In the genomic region with DNA sequence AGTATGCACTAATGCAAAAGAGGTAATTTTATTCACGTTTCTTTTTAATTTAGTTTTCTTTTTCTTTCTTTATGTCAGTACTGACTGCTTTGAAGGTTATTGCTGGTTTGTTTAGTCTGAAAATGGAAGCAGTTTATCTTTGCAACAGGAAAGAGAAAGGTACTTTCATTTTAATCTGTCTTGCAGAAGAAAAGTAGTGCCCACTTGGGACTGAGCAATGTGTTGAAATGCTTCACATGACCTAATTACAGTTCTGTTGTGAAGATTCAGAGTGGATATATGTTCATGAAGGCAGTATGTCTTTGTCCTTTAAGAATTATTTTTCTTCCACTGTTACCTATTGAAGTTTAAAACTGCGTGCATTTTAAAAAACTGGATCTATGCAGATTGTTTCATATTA, we compare ENCODE assay signal across 22 cellular contexts.
DNase-seq lines count a peak whose midpoint lies in the region; ATAC-seq and TF ChIP-seq lines count a peak whose summit lies in the region.
"Had no signal": no experiment of that assay in that cellular context is flagged by ENCODE, and none has a peak within 500 bp of the region (broad histone marks: within the 10 kb centered on the region; RNA-seq: fewer than 3 reads in every experiment).

No MANE protein-coding gene starts in this region.

- no peaks in the 10 kb centered on the region for H4K20me1 ChIP-seq in Karpas-422 (ENCODE audit: insufficient read depth, low read depth, low read length)

- TF ChIP-seq EP300 in upper lobe of left lung (IDR thresholded peaks at IDR 0.05) = no peak

- DNase-seq in activated CD4-positive, alpha-beta T cell treated with anti-CD3 and anti-CD28 coated beads, Interleukin-2, amount 10 ng/mL, durations not matched to agents 7 days and 5 days = no peak
- DNase-seq in activated CD4-positive, alpha-beta T cell treated with anti-CD3 and anti-CD28 coated beads, Interleukin-2, amount 50 U/mL, for 4 hours = no peak
- DNase-seq in Karpas-422 = no peak
- peak; percentile 30 to 38 for DNase-seq in erythroblast (lab: John Stamatoyannopoulos, UW)
- DNase-seq in sciatic nerve (ENCODE audit: low spot score) = no peak
- DNase-seq in GF-D8 (lab: John Stamatoyannopoulos, UW) = no peak
- DNase-seq in upper lobe of left lung = no peak
- DNase-seq: activated CD4-positive, CD25-positive, alpha-beta regulatory T cell treated with anti-CD3 and anti-CD28 coated beads, Interleukin-2, amount 50 U/mL, for 72 hours; activated naive CD4-positive, alpha-beta T cell treated with anti-CD3 and anti-CD28 coated beads for 36 hours; activated T-cell treated with anti-CD3 and anti-CD28 coated beads, Interleukin-2, amount 50 U/mL, for 48 hours; Caco-2; mesendoderm; naive B cell; NCI-H1417; NCI-H510A treated with DMSO at 0.1 percent for 48 hours; retina; stomach; T1000; upper lobe of right lung had no signal

- H2AFZ ChIP-seq in Karpas-422 (ENCODE audit: low read length) = no peak overlapping the region

- WGBS in upper lobe of left lung, 2 donors = 69 to 70% methylated on average over 2 of the region's 2 CpGs

- peak overlapping the region; percentile 1 for H3K4me2 ChIP-seq in Karpas-422 (ENCODE audit: low read depth, low read length, poor library complexity, severe bottlenecking)
- H3K4me2 ChIP-seq: A549 had no signal

- H3K4me3 ChIP-seq in Karpas-422 (ENCODE audit: low read length) (no peak overlapping the region), upper lobe of left lung (no peak overlapping the region)
- H3K4me3 ChIP-seq: A549, stomach, upper lobe of right lung had no signal

- H3K79me2 ChIP-seq in Karpas-422 (ENCODE audit: low read length) = peaks cover 44% of the 10 kb centered on the region

- no peak for TF ChIP-seq POLR2A in erythroblast (IDR thresholded peaks at IDR 0.05; ENCODE audit: low read length)
- TF ChIP-seq POLR2A in upper lobe of left lung (IDR thresholded peaks at IDR 0.05) = no peak

- intact Hi-C loops in sciatic nerve (cut with DNase I) = loop anchor here (5.0 kb wide), 1 partner anchor 216 kb away; no protein-coding TSS in a partner anchor

- no peaks in the 10 kb centered on the region for H3K9me3 Mint-ChIP-seq in activated CD4-positive, alpha-beta T cell treated with anti-CD3 and anti-CD28 coated beads, Interleukin-2, amount 10 ng/mL, durations not matched to agents 7 days and 5 days
- H3K9me3 Mint-ChIP-seq: activated naive CD4-positive, alpha-beta T cell treated with anti-CD3 and anti-CD28 coated beads for 36 hours; naive B cell had no signal

- ATAC-seq in sciatic nerve (peak; percentile 38), GM21576 (IDR thresholded peaks at IDR 0.05; ENCODE audit: unreplicated experiment) (no peak), upper lobe of left lung (ENCODE audit: low FRiP score in 2 of 2) (no peak)
- ATAC-seq: A549, upper lobe of right lung had no signal

- peaks cover 7% of the 10 kb centered on the region for H3K4me1 Mint-ChIP-seq in activated CD4-positive, alpha-beta T cell treated with anti-CD3 and anti-CD28 coated beads, Interleukin-2, amount 10 ng/mL, durations not matched to agents 7 days and 5 days
- H3K4me1 Mint-ChIP-seq: naive B cell had no signal

- CTCF ChIA-PET in activated CD4-positive, alpha-beta T cell treated with anti-CD3 and anti-CD28 coated beads, Interleukin-2, amount 10 ng/mL, durations not matched to agents 7 days and 5 days (lab: Charles Lee) = no interaction called here

- no peaks in the 10 kb centered on the region for H3K9me2 ChIP-seq in Karpas-422 (replicated peaks; ENCODE audit: insufficient read depth, low read length)

- peaks cover 18% of the 10 kb centered on the region for H3K36me3 ChIP-seq in Karpas-422 (ENCODE audit: insufficient read depth, low read length)
- peaks cover 0 to 3% (median 0%) of the 10 kb centered on the region in 4 donors for H3K36me3 ChIP-seq in upper lobe of left lung

- peak overlapping the region; percentile 54 for H3K27ac Mint-ChIP-seq in activated CD4-positive, alpha-beta T cell treated with anti-CD3 and anti-CD28 coated beads, Interleukin-2, amount 10 ng/mL, durations not matched to agents 7 days and 5 days
- H3K27ac Mint-ChIP-seq: activated naive CD4-positive, alpha-beta T cell treated with anti-CD3 and anti-CD28 coated beads for 36 hours had no signal

- H3K27me3 ChIP-seq in Karpas-422 (ENCODE audit: low read length) (no peaks in the 10 kb centered on the region), upper lobe of left lung (no peaks in the 10 kb centered on the region)
- H3K27me3 ChIP-seq: ascending aorta, stomach, upper lobe of right lung had no signal

- POLR2A ChIA-PET in activated CD4-positive, alpha-beta T cell treated with anti-CD3 and anti-CD28 coated beads, Interleukin-2, amount 10 ng/mL, durations not matched to agents 7 days and 5 days (lab: Charles Lee) = no interaction called here

- H3K9me3 ChIP-seq in Karpas-422 (ENCODE audit: low read length) = no peaks in the 10 kb centered on the region
- no peaks in the 10 kb centered on the region for H3K9me3 ChIP-seq in upper lobe of left lung
- H3K9me3 ChIP-seq: A549, ascending aorta, Caco-2, stomach, upper lobe of right lung had no signal

- no peak overlapping the region for H3K4me3 Mint-ChIP-seq in activated CD4-positive, alpha-beta T cell treated with anti-CD3 and anti-CD28 coated beads, Interleukin-2, amount 10 ng/mL, durations not matched to agents 7 days and 5 days
- H3K4me3 Mint-ChIP-seq: activated naive CD4-positive, alpha-beta T cell treated with anti-CD3 and anti-CD28 coated beads for 36 hours; naive B cell had no signal

- H3K27ac ChIP-seq in Karpas-422 (ENCODE audit: low read length) (no peak overlapping the region; the same call in 1 of the 2 replicates), upper lobe of left lung (no peak overlapping the region)
- H3K27ac ChIP-seq: A549, ascending aorta, stomach, upper lobe of right lung had no signal

- no peak for TF ChIP-seq CTCF in upper lobe of left lung (IDR thresholded peaks at IDR 0.05)

- H3K27me3 Mint-ChIP-seq in activated CD4-positive, alpha-beta T cell treated with anti-CD3 and anti-CD28 coated beads, Interleukin-2, amount 10 ng/mL, durations not matched to agents 7 days and 5 days = no peaks in the 10 kb centered on the region
- H3K27me3 Mint-ChIP-seq: naive B cell had no signal

- H3K9ac ChIP-seq in Karpas-422 (ENCODE audit: low read length) = no peak overlapping the region

- H3K36me3 Mint-ChIP-seq in activated CD4-positive, alpha-beta T cell treated with anti-CD3 and anti-CD28 coated beads, Interleukin-2, amount 10 ng/mL, durations not matched to agents 7 days and 5 days (ENCODE audit: low read depth) = peaks cover 13% of the 10 kb centered on the region

- peaks cover 25% of the 10 kb centered on the region for H3K4me1 ChIP-seq in Karpas-422 (ENCODE audit: low read length)
- peaks cover 0 to 3% (median 0%) of the 10 kb centered on the region in 4 donors for H3K4me1 ChIP-seq in upper lobe of left lung
- H3K4me1 ChIP-seq: A549, ascending aorta, Caco-2, upper lobe of right lung had no signal

Comparison
In these comparisons a context has a peak if more than half of its experiments do, and no peak if none do; other contexts are left out.
1. DNase-seq: peak in erythroblast (2 of 2); none in activated CD4-positive, alpha-beta T cell treated with anti-CD3 and anti-CD28 coated beads, Interleukin-2, amount 10 ng/mL, durations not matched to agents 7 days and 5 days (single experiment), activated CD4-positive, alpha-beta T cell treated with anti-CD3 and anti-CD28 coated beads, Interleukin-2, amount 50 U/mL, for 4 hours (0 of 2), Karpas-422 (single experiment), sciatic nerve (single experiment), GF-D8 (single experiment) and upper lobe of left lung (0 of 2).